Comparison of ENCODE assay signal across 8 cellular contexts in genomic region chr3:49007771-49008528, GRCh38. TPM values are rescaled to one million over a fixed set of nuclear protein-coding genes. Genes with fewer than 3 reads are reported as not detected.
DNase-seq lines count a peak whose midpoint lies in the region; FAIRE-seq and TF ChIP-seq lines count a peak whose summit lies in the region.

No MANE protein-coding gene starts in this region.

- DNase-seq in GDM1 (lab: John Stamatoyannopoulos, UW) (peak; percentile 80), H54 (ENCODE audit: insufficient read length, low spot score) (peak; percentile 76), M059J (ENCODE audit: low read depth) (peak; percentile 72), T-helper 2 cell (peak; percentile 73 to 94 (median 82)), amygdala (lab: John Stamatoyannopoulos, UW) (peak in 50 of 56 donors; percentile 15 to 96 (median 70)), right atrium auricular region (ENCODE audit: low spot score) (peak; percentile 85), putamen (ENCODE audit: low spot score) (peak; percentile 79), vagina (ENCODE audit: extremely low spot score in 2 of 2) (peak in 1 of 2 donors; percentile 97)

- peak overlapping the region; percentile 97 to 98 for H3K27ac ChIP-seq in right atrium auricular region
- peak overlapping the region; percentile 99 for H3K27ac ChIP-seq in vagina

- TF ChIP-seq CTCF in right atrium auricular region (IDR thresholded peaks at IDR 0.05) (no peak), vagina (IDR thresholded peaks at IDR 0.05) (no peak)

- TF ChIP-seq POLR2A in H54 (IDR thresholded peaks at IDR 0.05; ENCODE audit: low read depth, low read length): no peak
- no peak for TF ChIP-seq POLR2A in vagina (IDR thresholded peaks at IDR 0.05)

- no peaks in the 10 kb centered on the region for H3K27me3 ChIP-seq in right atrium auricular region
- H3K27me3 ChIP-seq in vagina: no peaks in the 10 kb centered on the region

- H3K4me3 ChIP-seq in right atrium auricular region (peak overlapping the region; percentile 75 to 82), vagina (peak overlapping the region; percentile 57 to 77)

- H3K36me3 ChIP-seq in right atrium auricular region (peaks cover 11% of the 10 kb centered on the region), vagina (peaks cover 0 to 10% of the 10 kb centered on the region in 2 donors)

- intact Hi-C loops in vagina (cut with DNase I): loop anchor here (5.0 kb wide), 1 partner anchor 84 kb away; the partner anchor contains the start of gene QRICH1

- no peak for FAIRE-seq in H54 (lab: Jason Lieb, UNC)

- peaks cover 0 to 30% of the 10 kb centered on the region in 2 donors for H3K4me1 ChIP-seq in right atrium auricular region
- peaks cover 27% of the 10 kb centered on the region for H3K4me1 ChIP-seq in vagina

- no peaks in the 10 kb centered on the region for H3K9me3 ChIP-seq in right atrium auricular region
- no peaks in the 10 kb centered on the region for H3K9me3 ChIP-seq in vagina

RNA-seq across cellular contexts. Expression of gene WDR6, which starts 0.8 kb away (rescaled TPM):
- 27.0 and 39.0 TPM in 2 replicates for total RNA-seq in M059J (2014; rRNA removed; shearing (Covaris generic))
- total RNA-seq in right atrium auricular region (10 to 100 TPM; 51.2 to 71.1 TPM), vagina (109 TPM)

RNA-seq across cellular contexts. Expression of gene DALRD3, which starts 10.4 kb away (rescaled TPM):
- total RNA-seq in M059J (2014; rRNA removed; shearing (Covaris generic)): 23.2 and 23.6 TPM in 2 replicates
- total RNA-seq in right atrium auricular region: 10 to 100 TPM in 1 of 2 donors, 1 to 10 TPM in 1; 9.5 to 11.8 TPM
- 35.4 TPM for total RNA-seq in vagina

RNA-seq across cellular contexts. Expression of gene NDUFAF3, which starts 14.0 kb away (rescaled TPM):
- 174 and 181 TPM in 2 replicates for total RNA-seq in M059J (2014; rRNA removed; shearing (Covaris generic))
- total RNA-seq in right atrium auricular region (100 to 1,000 TPM; 182 to 297 TPM), vagina (91.3 TPM)

RNA-seq across cellular contexts. Expression of gene P4HTM, which starts 17.9 kb away (rescaled TPM):
- total RNA-seq in M059J (2014; rRNA removed; shearing (Covaris generic)): 13.3 and 25.7 TPM in 2 replicates
- total RNA-seq in right atrium auricular region: 10 to 100 TPM; 40.5 to 45.4 TPM
- 43.5 TPM for total RNA-seq in vagina

RNA-seq across cellular contexts. Expression of gene IMPDH2, which starts 21.2 kb away (rescaled TPM):
- total RNA-seq in M059J (2014; rRNA removed; shearing (Covaris generic)): 112 and 119 TPM in 2 replicates
- 10 to 100 TPM; 32.1 to 68.7 TPM for total RNA-seq in right atrium auricular region
- total RNA-seq in vagina: 185 TPM
